17 cellular contexts compared by ENCODE assay signal in the genomic region with DNA sequence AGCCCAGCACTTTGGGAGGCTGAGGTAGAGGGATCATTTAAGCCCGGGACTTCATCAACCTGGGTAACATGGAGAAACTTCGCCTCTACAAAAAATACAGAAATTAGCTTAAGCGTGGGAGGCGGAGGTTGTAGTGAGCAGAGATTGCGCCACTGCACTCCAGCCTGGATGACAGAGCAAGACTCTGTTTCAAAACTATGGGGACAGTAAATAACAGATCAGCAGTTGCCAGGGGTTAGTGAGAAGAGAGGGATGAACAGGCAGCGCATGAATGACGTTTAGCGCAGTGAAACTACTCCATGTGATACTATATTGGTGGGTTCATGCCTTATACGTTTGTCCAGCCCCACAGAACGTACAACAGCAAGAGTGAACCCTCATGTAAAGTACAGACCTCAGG. TPM values are rescaled to one million over a fixed set of nuclear protein-coding genes. Genes with fewer than 3 reads are reported as not detected.
DNase-seq lines count a peak whose midpoint lies in the region; ATAC-seq and TF ChIP-seq lines count a peak whose summit lies in the region.
"Had no signal": no experiment of that assay in that cellular context is flagged by ENCODE, and none has a peak within 500 bp of the region (broad histone marks: within the 10 kb centered on the region; RNA-seq: fewer than 3 reads in every experiment).

No MANE protein-coding gene starts in this region.

- H3K18ac ChIP-seq in IMR-90 (ENCODE audit: low read depth, low read length), result no peak overlapping the region
- H3K18ac ChIP-seq in trophoblast cell (ENCODE audit: low read length), result no peak overlapping the region

- no peaks in the 10 kb centered on the region for H3K9me3 ChIP-seq in IMR-90 (ENCODE audit: control insufficient read depth, insufficient read depth, low read length)
- no peaks in the 10 kb centered on the region for H3K9me3 ChIP-seq in right atrium auricular region
- H3K9me3 ChIP-seq in trophoblast cell (ENCODE audit: insufficient read depth, low read depth, low read length), result no peaks in the 10 kb centered on the region
- H3K9me3 ChIP-seq: uterus had no signal

- H2AK9ac ChIP-seq in IMR-90 (replicated peaks; ENCODE audit: low read depth, low read length, poor library complexity), result no peak overlapping the region

- in situ Hi-C loops in IMR-90 (cut with MboI; ENCODE audit: low sequenced_read_pairs), result no loop called here

- H2BK12ac ChIP-seq in trophoblast cell (ENCODE audit: low read length), result no peak overlapping the region

- H3K9ac ChIP-seq in IMR-90 (ENCODE audit: low read depth, low read length) (no peak overlapping the region), trophoblast cell (ENCODE audit: low read length) (no peak overlapping the region)

- intact Hi-C loops in IMR-90 (cut with micrococcal nuclease), result no loop called here

- H2BK120ac ChIP-seq in IMR-90 (ENCODE audit: low read depth, low read length), result no peak overlapping the region
- H2BK120ac ChIP-seq in trophoblast cell (ENCODE audit: insufficient read depth, low read length, poor library complexity), result no peak overlapping the region

- H3K14ac ChIP-seq in IMR-90 (replicated peaks; ENCODE audit: low read depth, low read length) (no peak overlapping the region), trophoblast cell (ENCODE audit: low read length) (no peak overlapping the region)

- H3K9me1 ChIP-seq in IMR-90 (ENCODE audit: insufficient read depth, low read length), result no peaks in the 10 kb centered on the region

- dilution Hi-C loops in IMR-90 (cut with HindIII; ENCODE audit: low sequenced_read_pairs, unreplicated experiment), result no loop called here

- H2BK5ac ChIP-seq in IMR-90 (ENCODE audit: low read depth, low read length, poor library complexity, severe bottlenecking), result no peak overlapping the region
- no peak overlapping the region for H2BK5ac ChIP-seq in trophoblast cell (ENCODE audit: low read depth, low read length, poor library complexity)

- H4K5ac ChIP-seq in IMR-90 (ENCODE audit: low read depth, low read length), result no peak overlapping the region

- H3K79me2 ChIP-seq in trophoblast cell (ENCODE audit: control insufficient read depth, insufficient read depth, low read length, poor library complexity), result no peaks in the 10 kb centered on the region

- no peak overlapping the region for H4K91ac ChIP-seq in IMR-90 (ENCODE audit: insufficient read depth, low read depth, low read length)
- no peak overlapping the region for H4K91ac ChIP-seq in trophoblast cell (ENCODE audit: low read depth, low read length)

- TF ChIP-seq CTCF in IMR-90 (conservative IDR thresholded peaks at IDR 0.05; ENCODE audit: low read depth, low read length) (no peak), right atrium auricular region (IDR thresholded peaks at IDR 0.05) (no peak)

- TF ChIP-seq POLR2A in IMR-90 (IDR thresholded peaks at IDR 0.05; ENCODE audit: low read depth, low read length), result no peak

- H3K4me2 ChIP-seq in IMR-90 (ENCODE audit: low read depth, low read length), result no peak overlapping the region
- H3K4me2 ChIP-seq in trophoblast cell (ENCODE audit: low read length), result no peak overlapping the region

- no peak overlapping the region for H2AFZ ChIP-seq in IMR-90 (replicated peaks; ENCODE audit: low read length, poor library complexity)
- no peak overlapping the region for H2AFZ ChIP-seq in trophoblast cell (ENCODE audit: insufficient read depth, low read length, poor library complexity)

- H4K8ac ChIP-seq in IMR-90 (ENCODE audit: low read depth in 2 of 2, low read length in 2 of 2), result no peak overlapping the region
- no peak overlapping the region for H4K8ac ChIP-seq in trophoblast cell (ENCODE audit: low read depth, low read length)

- no peak overlapping the region for H2BK20ac ChIP-seq in IMR-90 (ENCODE audit: low read depth, low read length)

- H3K27ac ChIP-seq in IMR-90 (ENCODE audit: insufficient read depth, low read length) (no peak overlapping the region), right atrium auricular region (no peak overlapping the region), trophoblast cell (ENCODE audit: low read depth, low read length) (no peak overlapping the region)
- H3K27ac ChIP-seq: C4-2B, uterus had no signal

- H3K79me1 ChIP-seq in IMR-90 (ENCODE audit: low read depth in 1 of 2, low read length in 2 of 2) (no peaks in the 10 kb centered on the region), trophoblast cell (ENCODE audit: low read length) (no peaks in the 10 kb centered on the region)

- POLR2A ChIA-PET in IMR-90 (lab: Charles Lee; ENCODE audit: unreplicated experiment), result no interaction called here

- H3K27me3 ChIP-seq in IMR-90 (ENCODE audit: control insufficient read depth, insufficient read depth, low read length), result no peaks in the 10 kb centered on the region
- no peaks in the 10 kb centered on the region for H3K27me3 ChIP-seq in right atrium auricular region
- no peaks in the 10 kb centered on the region for H3K27me3 ChIP-seq in trophoblast cell (ENCODE audit: insufficient read depth, low read length)
- H3K27me3 ChIP-seq: uterus had no signal

- peak; percentile 55 for ATAC-seq in IMR-90 (ENCODE audit: low read depth)

- no peak overlapping the region for H3K23ac ChIP-seq in IMR-90 (ENCODE audit: low read depth, low read length)
- H3K23ac ChIP-seq in trophoblast cell (ENCODE audit: low read length), result no peak overlapping the region

- no TSS peak for BruUV-seq in IMR-90 (replicated peaks; lab: Mats Ljungman, UMichigan)

- H3K36me3 ChIP-seq in IMR-90 (ENCODE audit: control insufficient read depth, insufficient read depth, low read length) (peaks cover 9% of the 10 kb centered on the region), right atrium auricular region (peaks cover 4% of the 10 kb centered on the region), trophoblast cell (ENCODE audit: control insufficient read depth in 1 of 2, insufficient read depth in 2 of 2, low read length in 2 of 2) (peaks cover 7 to 8% of the 10 kb centered on the region in 2 experiments)
- H3K36me3 ChIP-seq: uterus had no signal

- H3K4me3 ChIP-seq in IMR-90 (ENCODE audit: insufficient read depth, low read depth, low read length) (no peak overlapping the region), right atrium auricular region (no peak overlapping the region), trophoblast cell (ENCODE audit: low read depth, low read length) (no peak overlapping the region)
- H3K4me3 ChIP-seq: uterus had no signal

- H2BK15ac ChIP-seq in IMR-90 (ENCODE audit: low read depth, low read length), result no peak overlapping the region

- no peak overlapping the region for H3K56ac ChIP-seq in IMR-90 (ENCODE audit: extremely low read depth, insufficient read depth, low read length)

- H3K4me1 ChIP-seq in IMR-90 (ENCODE audit: control insufficient read depth, insufficient read depth, low read length) (peaks cover 2% of the 10 kb centered on the region; the same call in 1 of the 2 replicates), right atrium auricular region (no peaks in the 10 kb centered on the region), trophoblast cell (ENCODE audit: control insufficient read depth in 1 of 2, insufficient read depth in 2 of 2, low read length in 2 of 2) (no peaks in the 10 kb centered on the region)
- H3K4me1 ChIP-seq: uterus had no signal

- H3K4ac ChIP-seq in IMR-90 (ENCODE audit: low read depth, low read length), result no peak overlapping the region
- H3K4ac ChIP-seq in trophoblast cell (ENCODE audit: low read depth, low read length), result no peak overlapping the region

- WGBS in IMR-90 (ENCODE audit: extremely low coverage in 2 of 2, insufficient read length in 1 of 2), 2 experiments, result 40% methylated on average over 1 of the region's 10 CpGs; no CpG with 5 or more reads in 1 of the 2 experiments
- WGBS in trophoblast cell (ENCODE audit: extremely low coverage, insufficient coverage, insufficient read length), result no CpG with 5 or more reads among the region's 10 CpGs

- no peak overlapping the region for H2AK5ac ChIP-seq in IMR-90 (ENCODE audit: low read depth, low read length)
- H2AK5ac ChIP-seq in trophoblast cell (ENCODE audit: low read length), result no peak overlapping the region

- H4K12ac ChIP-seq in trophoblast cell (ENCODE audit: low read depth, low read length), result no peak overlapping the region

- CTCF ChIA-PET in IMR-90 (lab: Yijun Ruan, JAX), result no interaction called here

- DNase-seq in IMR-90 (peak; percentile 25), SKM-1 (lab: John Stamatoyannopoulos, UW; ENCODE audit: unreplicated experiment) (peak; percentile 60), right atrium auricular region (ENCODE audit: low spot score) (peak; percentile 61), trophoblast cell (peak; percentile 49 to 51), NCI-H1417 (lab: John Stamatoyannopoulos, UW) (no peak), AG20443 (ENCODE audit: low spot score) (no peak), DMS114 treated with DMSO at 0.1 percent for 48 hours (lab: John Stamatoyannopoulos, UW; ENCODE audit: unreplicated experiment) (no peak)
- DNase-seq in stimulated activated naive CD4-positive, alpha-beta T cell (lab: John Stamatoyannopoulos, UW), result no peak
- DNase-seq: activated CD4-positive, alpha-beta T cell treated with anti-CD3 and anti-CD28 coated beads for 36 hours; activated naive CD8-positive, alpha-beta T cell treated with anti-CD3 and anti-CD28 coated beads for 36 hours; cortex of kidney; EL; NCI-H146; NCI-H510A treated with DMSO at 0.1 percent for 48 hours; T-helper 2 cell; uterus had no signal

- H4K20me1 ChIP-seq in IMR-90 (ENCODE audit: insufficient read depth, low read length), result no peaks in the 10 kb centered on the region

- no peak for TF ChIP-seq RAD21 in IMR-90 (IDR thresholded peaks at IDR 0.05; ENCODE audit: low read length)

RNA-seq across cellular contexts. Expression of a gene that starts 7.1 kb away (rescaled TPM):
- 6.6 and 7.8 TPM in 2 replicates for total RNA-seq in IMR-90 (2012; rRNA removed)
- 11.7 and 14.8 TPM in 2 replicates for polyA plus RNA-seq in IMR-90 (2012; rRNA removed)
- 6.8 and 11.5 TPM in 2 replicates for polyA plus RNA-seq in IMR-90 (2012; cell fraction: cytosol; rRNA removed)
- 3.6 and 4.6 TPM in 2 replicates for polyA plus RNA-seq in IMR-90 (2012; cell fraction: nucleus; rRNA removed; ENCODE audit: low replicate concordance)
- total RNA-seq in right atrium auricular region, result 1 to 10 TPM; 5.3 to 7.1 TPM
- 6.5 and 6.9 TPM in 2 replicates for polyA plus RNA-seq in trophoblast cell (2013)

RNA-seq across cellular contexts. Expression of a gene that starts 13.2 kb away (rescaled TPM):
- 2.5 and 2.7 TPM in 2 replicates for total RNA-seq in IMR-90 (2012; rRNA removed)
- polyA plus RNA-seq in IMR-90 (2012; rRNA removed), result 15.1 and 18.1 TPM in 2 replicates
- polyA plus RNA-seq in IMR-90 (2012; cell fraction: cytosol; rRNA removed), result 18.7 and 23.0 TPM in 2 replicates
- polyA plus RNA-seq in IMR-90 (2012; cell fraction: nucleus; rRNA removed; ENCODE audit: low replicate concordance), result 17.6 and 56.5 TPM in 2 replicates
- 10 to 100 TPM; 14.8 to 24.8 TPM for total RNA-seq in right atrium auricular region
- polyA plus RNA-seq in trophoblast cell (2013), result 32.5 and 33.1 TPM in 2 replicates

RNA-seq across cellular contexts. Expression of a gene that starts 30.7 kb away (rescaled TPM):
- total RNA-seq in IMR-90 (2012; rRNA removed), result 39.8 and 40.8 TPM in 2 replicates
- polyA plus RNA-seq in IMR-90 (2012; rRNA removed), result 72.0 and 82.3 TPM in 2 replicates
- 124 and 216 TPM in 2 replicates for polyA plus RNA-seq in IMR-90 (2012; cell fraction: cytosol; rRNA removed)
- polyA plus RNA-seq in IMR-90 (2012; cell fraction: nucleus; rRNA removed; ENCODE audit: low replicate concordance), result 37.1 and 117 TPM in 2 replicates
- total RNA-seq in right atrium auricular region, result 10 to 100 TPM; 12.5 to 20.4 TPM
- polyA plus RNA-seq in trophoblast cell (2013), result 11.9 and 12.2 TPM in 2 replicates

RNA-seq across cellular contexts. Expression of a gene that starts 33.9 kb away (rescaled TPM):
- 35.6 and 40.9 TPM in 2 replicates for total RNA-seq in IMR-90 (2012; rRNA removed)
- polyA plus RNA-seq in IMR-90 (2012; rRNA removed), result 97.9 and 100 TPM in 2 replicates
- polyA plus RNA-seq in IMR-90 (2012; cell fraction: cytosol; rRNA removed), result 34.4 and 52.8 TPM in 2 replicates
- 392 and 648 TPM in 2 replicates for polyA plus RNA-seq in IMR-90 (2012; cell fraction: nucleus; rRNA removed; ENCODE audit: low replicate concordance)
- 10 to 100 TPM; 31.7 to 58.8 TPM for total RNA-seq in right atrium auricular region
- polyA plus RNA-seq in trophoblast cell (2013), result 62.0 and 64.7 TPM in 2 replicates

RNA-seq across cellular contexts. Expression of a gene that starts 36.9 kb away (rescaled TPM):
- 0.54 TPM in 1 of 2 replicates, not detected in the other for total RNA-seq in IMR-90 (2012; rRNA removed)
- polyA plus RNA-seq in IMR-90 (2012; rRNA removed), result 3.1 and 4.1 TPM in 2 replicates
- 1.4 and 1.5 TPM in 2 replicates for polyA plus RNA-seq in IMR-90 (2012; cell fraction: cytosol; rRNA removed)
- 15.5 and 25.2 TPM in 2 replicates for polyA plus RNA-seq in IMR-90 (2012; cell fraction: nucleus; rRNA removed; ENCODE audit: low replicate concordance)
- under 1 TPM in 1 of 2 donors, not detected in 1; 0.90 TPM for total RNA-seq in right atrium auricular region
- polyA plus RNA-seq in trophoblast cell (2013), result 1.8 and 1.9 TPM in 2 replicates

Comparison
In these comparisons a context has a peak if more than half of its experiments do, and no peak if none do; other contexts are left out.
1. DNase-seq: peak in IMR-90 (single experiment), SKM-1 (single experiment), right atrium auricular region (single experiment) and trophoblast cell (2 of 2); none in NCI-H1417 (0 of 3), AG20443 (single experiment), DMS114 treated with DMSO at 0.1 percent for 48 hours (single experiment) and stimulated activated naive CD4-positive, alpha-beta T cell (0 of 6).